In the genomic region with DNA sequence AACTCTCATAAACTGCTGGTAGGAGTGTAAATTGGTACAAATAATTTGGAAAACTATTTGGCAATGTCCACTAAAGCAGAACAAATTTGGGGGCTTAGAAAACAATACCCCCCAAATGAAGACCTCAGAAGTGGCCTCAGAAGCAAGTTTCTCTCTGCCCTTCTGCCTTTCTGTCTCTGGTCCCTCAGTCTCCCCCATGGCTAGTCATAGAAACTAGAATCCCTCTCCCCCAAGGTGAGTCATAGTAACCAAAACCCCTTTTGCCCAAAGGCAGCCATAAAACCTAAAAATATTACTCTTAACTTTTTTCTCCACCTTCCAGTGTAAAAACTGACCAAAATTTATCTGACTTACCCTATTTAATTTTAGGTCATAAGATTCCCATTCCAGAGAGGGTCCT, we compare ENCODE assay signal across 9 cellular contexts.
"Had no signal": no experiment of that assay in that cellular context is flagged by ENCODE, and none has a peak within 500 bp of the region (broad histone marks: within the 10 kb centered on the region; RNA-seq: fewer than 3 reads in every experiment).

No MANE protein-coding gene starts in this region.

- DNase-seq: GM23248, GOT3, H7, H9, HCEC 1CT, HFFc6 had no signal

- H3K9ac ChIP-seq: GM23248 had no signal

- H3K4me2 ChIP-seq: GM23338 had no signal

- H3K9me3 ChIP-seq: HAP-1 had no signal

- H3K4me3 ChIP-seq: GM23248, GM23338, HAP-1 had no signal

- H3K4me1 ChIP-seq: HAP-1 had no signal

- H3K36me3 ChIP-seq: HAP-1 had no signal

- H2AFZ ChIP-seq: GM23248, GM23338 had no signal

- H3K27ac ChIP-seq: GM23248 had no signal

- ATAC-seq: GM23338, HCT116 had no signal
